Comparison of ENCODE assay signal across 2 cellular contexts in genomic region chr6:113352831-113353230, GRCh38.
A peak's percentile ranks its signal among the peaks of the same experiment; 100 is the strongest.
TF ChIP-seq lines count a peak whose summit lies in the region.

No MANE protein-coding gene starts in this region.

TF ChIP-seq in SK-N-SH, 30 proteins besides CTCF, POLR2A, EP300 and RAD21 (continued from another document):
- TF ChIP-seq, protein P1, sequence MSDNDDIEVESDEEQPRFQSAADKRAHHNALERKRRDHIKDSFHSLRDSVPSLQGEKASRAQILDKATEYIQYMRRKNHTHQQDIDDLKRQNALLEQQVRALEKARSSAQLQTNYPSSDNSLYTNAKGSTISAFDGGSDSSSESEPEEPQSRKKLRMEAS (IDR thresholded peaks at IDR 0.05; ENCODE audit: low read depth) = 0 out of 2 replicates have a peak, but pooled peaks have one; percentile 5

TF ChIP-seq in SK-N-SH treated with all-trans-retinoic acid at 6 μM for 48 hours, 23 proteins besides CTCF, POLR2A, EP300 and RAD21 (continued from another document):
- no peak for TF ChIP-seq POU6F1 (CRISPR knock-in tag; IDR thresholded peaks at IDR 0.05; ENCODE audit: borderline replicate concordance, low read depth)
- TF ChIP-seq TOX (CRISPR knock-in tag; IDR thresholded peaks at IDR 0.05; ENCODE audit: borderline replicate concordance) = no peak
- TF ChIP-seq ZNF8 (CRISPR knock-in tag; IDR thresholded peaks at IDR 0.05) = no peak
- TF ChIP-seq, protein P2, sequence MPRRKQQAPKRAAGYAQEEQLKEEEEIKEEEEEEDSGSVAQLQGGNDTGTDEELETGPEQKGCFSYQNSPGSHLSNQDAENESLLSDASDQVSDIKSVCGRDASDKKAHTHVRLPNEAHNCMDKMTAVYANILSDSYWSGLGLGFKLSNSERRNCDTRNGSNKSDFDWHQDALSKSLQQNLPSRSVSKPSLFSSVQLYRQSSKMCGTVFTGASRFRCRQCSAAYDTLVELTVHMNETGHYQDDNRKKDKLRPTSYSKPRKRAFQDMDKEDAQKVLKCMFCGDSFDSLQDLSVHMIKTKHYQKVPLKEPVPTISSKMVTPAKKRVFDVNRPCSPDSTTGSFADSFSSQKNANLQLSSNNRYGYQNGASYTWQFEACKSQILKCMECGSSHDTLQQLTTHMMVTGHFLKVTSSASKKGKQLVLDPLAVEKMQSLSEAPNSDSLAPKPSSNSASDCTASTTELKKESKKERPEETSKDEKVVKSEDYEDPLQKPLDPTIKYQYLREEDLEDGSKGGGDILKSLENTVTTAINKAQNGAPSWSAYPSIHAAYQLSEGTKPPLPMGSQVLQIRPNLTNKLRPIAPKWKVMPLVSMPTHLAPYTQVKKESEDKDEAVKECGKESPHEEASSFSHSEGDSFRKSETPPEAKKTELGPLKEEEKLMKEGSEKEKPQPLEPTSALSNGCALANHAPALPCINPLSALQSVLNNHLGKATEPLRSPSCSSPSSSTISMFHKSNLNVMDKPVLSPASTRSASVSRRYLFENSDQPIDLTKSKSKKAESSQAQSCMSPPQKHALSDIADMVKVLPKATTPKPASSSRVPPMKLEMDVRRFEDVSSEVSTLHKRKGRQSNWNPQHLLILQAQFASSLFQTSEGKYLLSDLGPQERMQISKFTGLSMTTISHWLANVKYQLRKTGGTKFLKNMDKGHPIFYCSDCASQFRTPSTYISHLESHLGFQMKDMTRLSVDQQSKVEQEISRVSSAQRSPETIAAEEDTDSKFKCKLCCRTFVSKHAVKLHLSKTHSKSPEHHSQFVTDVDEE (CRISPR knock-in tag; IDR thresholded peaks at IDR 0.05) = no peak
- TF ChIP-seq PPARA (CRISPR knock-in tag; IDR thresholded peaks at IDR 0.05; ENCODE audit: borderline replicate concordance) = no peak
- no peak for TF ChIP-seq CSRNP3 (CRISPR knock-in tag; IDR thresholded peaks at IDR 0.05)
- TF ChIP-seq ZFP30 (CRISPR knock-in tag; IDR thresholded peaks at IDR 0.05) = no peak
- no peak for TF ChIP-seq RARB (CRISPR knock-in tag; IDR thresholded peaks at IDR 0.05)
- TF ChIP-seq, protein P3, sequence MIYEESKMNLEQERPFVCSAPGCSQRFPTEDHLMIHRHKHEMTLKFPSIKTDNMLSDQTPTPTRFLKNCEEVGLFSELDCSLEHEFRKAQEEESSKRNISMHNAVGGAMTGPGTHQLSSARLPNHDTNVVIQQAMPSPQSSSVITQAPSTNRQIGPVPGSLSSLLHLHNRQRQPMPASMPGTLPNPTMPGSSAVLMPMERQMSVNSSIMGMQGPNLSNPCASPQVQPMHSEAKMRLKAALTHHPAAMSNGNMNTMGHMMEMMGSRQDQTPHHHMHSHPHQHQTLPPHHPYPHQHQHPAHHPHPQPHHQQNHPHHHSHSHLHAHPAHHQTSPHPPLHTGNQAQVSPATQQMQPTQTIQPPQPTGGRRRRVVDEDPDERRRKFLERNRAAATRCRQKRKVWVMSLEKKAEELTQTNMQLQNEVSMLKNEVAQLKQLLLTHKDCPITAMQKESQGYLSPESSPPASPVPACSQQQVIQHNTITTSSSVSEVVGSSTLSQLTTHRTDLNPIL (CRISPR knock-in tag; IDR thresholded peaks at IDR 0.05; ENCODE audit: low read depth) = no peak
- no peak for TF ChIP-seq GLIS3 (CRISPR knock-in tag; IDR thresholded peaks at IDR 0.05)
- TF ChIP-seq, protein P4, sequence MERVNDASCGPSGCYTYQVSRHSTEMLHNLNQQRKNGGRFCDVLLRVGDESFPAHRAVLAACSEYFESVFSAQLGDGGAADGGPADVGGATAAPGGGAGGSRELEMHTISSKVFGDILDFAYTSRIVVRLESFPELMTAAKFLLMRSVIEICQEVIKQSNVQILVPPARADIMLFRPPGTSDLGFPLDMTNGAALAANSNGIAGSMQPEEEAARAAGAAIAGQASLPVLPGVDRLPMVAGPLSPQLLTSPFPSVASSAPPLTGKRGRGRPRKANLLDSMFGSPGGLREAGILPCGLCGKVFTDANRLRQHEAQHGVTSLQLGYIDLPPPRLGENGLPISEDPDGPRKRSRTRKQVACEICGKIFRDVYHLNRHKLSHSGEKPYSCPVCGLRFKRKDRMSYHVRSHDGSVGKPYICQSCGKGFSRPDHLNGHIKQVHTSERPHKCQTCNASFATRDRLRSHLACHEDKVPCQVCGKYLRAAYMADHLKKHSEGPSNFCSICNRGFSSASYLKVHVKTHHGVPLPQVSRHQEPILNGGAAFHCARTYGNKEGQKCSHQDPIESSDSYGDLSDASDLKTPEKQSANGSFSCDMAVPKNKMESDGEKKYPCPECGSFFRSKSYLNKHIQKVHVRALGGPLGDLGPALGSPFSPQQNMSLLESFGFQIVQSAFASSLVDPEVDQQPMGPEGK (CRISPR knock-in tag; IDR thresholded peaks at IDR 0.05; ENCODE audit: borderline replicate concordance) = no peak
- TF ChIP-seq OSR1 (CRISPR knock-in tag; IDR thresholded peaks at IDR 0.05) = no peak
- TF ChIP-seq TCF4 (CRISPR knock-in tag; IDR thresholded peaks at IDR 0.05; ENCODE audit: borderline replicate concordance) = no peak
- TF ChIP-seq ZNF70 (CRISPR knock-in tag; IDR thresholded peaks at IDR 0.05) = no peak
TF ChIP-seq in SK-N-SH treated with all-trans-retinoic acid at 6 μM for 48 hours: peak in this region for 0.
